8 cellular contexts compared by ENCODE assay signal in the genomic region with DNA sequence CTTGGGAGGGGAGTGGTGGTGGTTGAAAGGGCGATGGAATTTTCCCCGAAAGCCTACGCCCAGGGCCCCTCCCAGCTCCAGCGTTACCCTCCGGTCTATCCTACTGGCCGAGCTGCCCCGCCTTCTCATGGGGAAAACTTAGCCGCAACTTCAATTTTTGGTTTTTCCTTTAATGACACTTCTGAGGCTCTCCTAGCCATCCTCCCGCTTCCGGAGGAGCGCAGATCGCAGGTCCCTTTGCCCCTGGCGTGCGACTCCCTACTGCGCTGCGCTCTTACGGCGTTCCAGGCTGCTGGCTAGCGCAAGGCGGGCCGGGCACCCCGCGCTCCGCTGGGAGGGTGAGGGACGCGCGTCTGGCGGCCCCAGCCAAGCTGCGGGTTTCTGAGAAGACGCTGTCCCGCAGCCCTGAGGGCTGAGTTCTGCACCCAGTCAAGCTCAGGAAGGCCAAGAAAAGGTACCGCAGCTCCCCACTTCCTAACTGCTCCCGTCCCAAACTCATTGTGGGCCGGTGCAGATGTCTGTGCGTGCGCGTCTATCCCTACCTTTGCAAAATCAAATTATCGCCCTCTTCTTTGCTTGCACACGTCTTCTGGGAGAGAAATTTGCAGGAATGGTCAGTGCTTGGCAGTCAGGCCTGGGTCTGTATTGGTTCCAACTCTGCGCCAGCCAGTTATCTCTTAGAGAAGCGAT. TPM values are rescaled to one million over a fixed set of nuclear protein-coding genes. Genes with fewer than 3 reads are reported as not detected.
A peak's percentile ranks its signal among the peaks of the same experiment; 100 is the strongest.
DNase-seq lines count a peak whose midpoint lies in the region; ATAC-seq and TF ChIP-seq lines count a peak whose summit lies in the region.

No MANE protein-coding gene starts in this region.

- intact Hi-C loops in vagina (cut with DNase I), result loop anchor here (5.0 kb wide), 1 partner anchor 295 kb away; no protein-coding TSS in a partner anchor

- CTCF ChIA-PET in activated CD4-positive, alpha-beta T cell treated with anti-CD3 and anti-CD28 coated beads, Interleukin-2, amount 10 ng/mL, durations not matched to agents 7 days and 5 days (lab: Charles Lee), result interaction anchor here (1.1 to 1.7 kb wide), 2 partner anchors 17 to 27 kb away, joined by 3 read pairs; no protein-coding TSS in a partner anchor

- no peak for TF ChIP-seq POLR2A in vagina (IDR thresholded peaks at IDR 0.05)

- ATAC-seq in GM21528 (IDR thresholded peaks at IDR 0.05; ENCODE audit: low FRiP score, unreplicated experiment) (peak; percentile 53), esophagus mucosa (peak; percentile 76), naive B cell (ENCODE audit: low read depth in 2 of 2) (peak; percentile 57 to 63)

- POLR2A ChIA-PET in activated CD4-positive, alpha-beta T cell treated with anti-CD3 and anti-CD28 coated beads, Interleukin-2, amount 10 ng/mL, durations not matched to agents 7 days and 5 days (lab: Charles Lee), result no interaction called here

- peaks cover 24% of the 10 kb centered on the region for H3K4me1 Mint-ChIP-seq in activated CD4-positive, alpha-beta T cell treated with anti-CD3 and anti-CD28 coated beads, Interleukin-2, amount 10 ng/mL, durations not matched to agents 7 days and 5 days
- H3K4me1 Mint-ChIP-seq in naive B cell, result peaks cover 27 to 48% (median 37%) of the 10 kb centered on the region in 3 donors

- peak overlapping the region; percentile 69 to 85 for H3K4me3 ChIP-seq in vagina

- DNase-seq in DMS 273 (lab: John Stamatoyannopoulos, UW; ENCODE audit: unreplicated experiment) (peak; percentile 1), DMS 273 treated with DMSO at 0.1 percent for 48 hours (lab: John Stamatoyannopoulos, UW) (no peak), HPDE6-E6E7 (ENCODE audit: extremely low spot score) (peak; percentile 57), naive B cell (no peak), vagina (ENCODE audit: extremely low spot score in 2 of 2) (no peak)
- DNase-seq in activated CD4-positive, alpha-beta T cell treated with anti-CD3 and anti-CD28 coated beads, Interleukin-2, amount 10 ng/mL, durations not matched to agents 7 days and 5 days, result peak; percentile 12

- no peaks in the 10 kb centered on the region for H3K36me3 Mint-ChIP-seq in activated CD4-positive, alpha-beta T cell treated with anti-CD3 and anti-CD28 coated beads, Interleukin-2, amount 10 ng/mL, durations not matched to agents 7 days and 5 days (ENCODE audit: low read depth)
- no peaks in the 10 kb centered on the region for H3K36me3 Mint-ChIP-seq in naive B cell

- H3K4me1 ChIP-seq in vagina, result peaks cover 7% of the 10 kb centered on the region

- TF ChIP-seq CTCF in vagina (IDR thresholded peaks at IDR 0.05), result no peak

- peaks cover 24% of the 10 kb centered on the region for H3K27me3 Mint-ChIP-seq in activated CD4-positive, alpha-beta T cell treated with anti-CD3 and anti-CD28 coated beads, Interleukin-2, amount 10 ng/mL, durations not matched to agents 7 days and 5 days
- no peaks in the 10 kb centered on the region for H3K27me3 Mint-ChIP-seq in naive B cell

- H3K4me3 Mint-ChIP-seq in activated CD4-positive, alpha-beta T cell treated with anti-CD3 and anti-CD28 coated beads, Interleukin-2, amount 10 ng/mL, durations not matched to agents 7 days and 5 days, result peak overlapping the region; percentile 85
- peak overlapping the region; percentile 93 to 99 (median 98) for H3K4me3 Mint-ChIP-seq in naive B cell

- peak overlapping the region; percentile 83 for H3K27ac Mint-ChIP-seq in activated CD4-positive, alpha-beta T cell treated with anti-CD3 and anti-CD28 coated beads, Interleukin-2, amount 10 ng/mL, durations not matched to agents 7 days and 5 days
- H3K27ac Mint-ChIP-seq in naive B cell, result peak overlapping the region; percentile 83 to 96 (median 92)

- H3K36me3 ChIP-seq in vagina, result no peaks in the 10 kb centered on the region

- no peaks in the 10 kb centered on the region for H3K9me3 Mint-ChIP-seq in activated CD4-positive, alpha-beta T cell treated with anti-CD3 and anti-CD28 coated beads, Interleukin-2, amount 10 ng/mL, durations not matched to agents 7 days and 5 days
- no peaks in the 10 kb centered on the region for H3K9me3 Mint-ChIP-seq in naive B cell

- no peaks in the 10 kb centered on the region for H3K9me3 ChIP-seq in vagina

- H3K27ac ChIP-seq in vagina, result peak overlapping the region; percentile 88

- H3K27me3 ChIP-seq in vagina, result no peaks in the 10 kb centered on the region

RNA-seq across cellular contexts. Expression of gene IL15, which starts 0.5 kb away (rescaled TPM):
- total RNA-seq in activated CD4-positive, alpha-beta T cell treated with anti-CD3 and anti-CD28 coated beads, Interleukin-2, amount 10 ng/mL, durations not matched to agents 7 days and 5 days, result 1 to 10 TPM; 1.4 to 1.9 TPM
- total RNA-seq in esophagus mucosa (1.9 TPM), vagina (11.5 TPM)
- 10 to 100 TPM in 2 of 6 donors, 1 to 10 TPM in 4; 2.7 to 16.6 (median 8.4) TPM for polyA plus RNA-seq in naive B cell (ENCODE audit: low read depth in 6 of 6)

Comparison
In these comparisons a context has a peak if more than half of its experiments do, and no peak if none do; other contexts are left out.
1. DNase-seq: peak in DMS 273 (single experiment), HPDE6-E6E7 (single experiment) and activated CD4-positive, alpha-beta T cell treated with anti-CD3 and anti-CD28 coated beads, Interleukin-2, amount 10 ng/mL, durations not matched to agents 7 days and 5 days (single experiment); none in DMS 273 treated with DMSO at 0.1 percent for 48 hours (single experiment), naive B cell (single experiment) and vagina (0 of 2).
2. Peak in every context shown above with its lines, with median percentiles within 50 percentile points of each other: ATAC-seq.